In genomic region chr12:121022713-121023112, GRCh38 we compare ENCODE assay signal across 1 cellular context.
TF ChIP-seq lines count a peak whose summit lies in the region.

No MANE protein-coding gene starts in this region.

TF ChIP-seq in HepG2, 621 proteins besides CTCF, POLR2A, EP300 and RAD21:
- TF ChIP-seq ZBTB8A (CRISPR knock-in tag; IDR thresholded peaks at IDR 0.05; ENCODE audit: borderline replicate concordance, low read depth), result no peak
- no peak for TF ChIP-seq ZNF580 (CRISPR knock-in tag; IDR thresholded peaks at IDR 0.05; ENCODE audit: borderline replicate concordance, low read depth)
- TF ChIP-seq ZNF44 (CRISPR knock-in tag; IDR thresholded peaks at IDR 0.05), result no peak
- TF ChIP-seq ZNF629 (CRISPR knock-in tag; conservative IDR thresholded peaks at IDR 0.05), result peak; percentile 66
- TF ChIP-seq ZBTB39 (CRISPR knock-in tag; IDR thresholded peaks at IDR 0.05), result no peak
